ENCODE assay signal across 1 cellular context in the genomic region with DNA sequence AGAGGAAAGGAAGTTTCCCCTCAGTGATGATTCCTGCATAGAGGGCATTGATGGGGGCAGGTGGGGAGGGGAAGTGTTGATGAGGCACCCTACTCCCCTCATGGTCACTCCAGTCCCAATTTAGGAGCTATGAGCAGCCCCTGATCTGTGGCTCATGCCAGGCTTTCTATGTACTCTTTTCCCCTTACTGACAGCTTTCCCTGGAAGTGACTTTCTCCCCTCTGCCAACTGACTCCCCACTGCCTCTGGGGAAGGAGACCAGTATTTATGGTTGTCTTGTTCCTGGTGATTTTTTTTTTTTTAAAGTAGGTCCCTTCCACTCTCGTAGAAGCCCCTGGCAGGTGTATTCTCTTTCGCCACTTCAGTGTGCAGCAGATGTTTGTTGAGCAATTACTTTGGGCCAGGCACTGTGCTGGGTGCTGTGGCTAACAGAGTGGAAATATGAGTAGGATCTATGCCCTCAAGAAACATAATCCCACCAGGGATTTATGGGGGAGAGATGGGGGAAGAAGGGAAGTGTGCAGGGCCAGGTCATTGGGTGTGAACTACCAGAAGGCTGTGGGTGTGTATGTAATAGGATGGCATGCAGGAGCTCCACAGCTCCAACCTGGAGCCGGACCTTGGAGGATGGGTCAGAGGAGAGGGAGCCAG.
TF ChIP-seq lines count a peak whose summit lies in the region.

No MANE protein-coding gene starts in this region.

TF ChIP-seq in IMR-90, 13 proteins besides CTCF, POLR2A, EP300 and RAD21 (continued from another document):
- TF ChIP-seq FOS (IDR thresholded peaks at IDR 0.05; ENCODE audit: low read depth, low read length) (no peak), CEBPB (IDR thresholded peaks at IDR 0.05; ENCODE audit: low read depth, low read length) (no peak), ELK1 (IDR thresholded peaks at IDR 0.05; ENCODE audit: borderline replicate concordance, low read depth, low read length) (no peak)
